Comparison of ENCODE assay signal across 21 cellular contexts in the genomic region with DNA sequence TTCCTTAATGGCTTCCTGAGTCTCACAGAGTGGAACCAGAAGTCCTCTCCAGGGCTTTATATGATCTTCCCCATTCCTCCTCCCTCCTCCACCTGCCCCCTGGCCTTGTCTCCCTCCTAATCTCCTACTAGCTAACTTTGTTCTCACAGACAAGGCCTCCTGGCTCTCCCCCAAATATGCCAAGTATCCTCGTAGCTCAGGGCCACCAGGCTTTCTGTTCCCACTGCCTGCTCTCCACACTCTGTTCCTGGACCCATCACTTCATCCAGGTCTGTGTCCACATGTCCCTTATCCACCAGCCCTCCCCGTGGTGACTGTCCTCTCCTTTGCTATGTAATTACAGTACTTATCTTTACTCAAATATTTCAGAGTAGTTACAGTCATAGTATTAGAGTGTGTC. TPM values are rescaled to one million over a fixed set of nuclear protein-coding genes. Genes with fewer than 3 reads are reported as not detected.
DNase-seq lines count a peak whose midpoint lies in the region; ATAC-seq, FAIRE-seq and TF ChIP-seq lines count a peak whose summit lies in the region.
"Had no signal": no experiment of that assay in that cellular context is flagged by ENCODE, and none has a peak within 500 bp of the region (broad histone marks: within the 10 kb centered on the region; RNA-seq: fewer than 3 reads in every experiment).

No MANE protein-coding gene starts in this region.

- no peak overlapping the region for H3K4me3 Mint-ChIP-seq in osteocyte (ENCODE audit: unreplicated experiment)
- H3K4me3 Mint-ChIP-seq in natural killer cell treated with Interleukin-12 subunit alpha and Interleukin-12 subunit beta and Interleukin-15 and Interleukin-18, amount 100 ng/mL, for 72 hours, result no peak overlapping the region
- H3K4me3 Mint-ChIP-seq: CD8-positive, alpha-beta memory T cell; HFFc6 had no signal

- DNase-seq in NCI-H82 (lab: John Stamatoyannopoulos, UW) (peak; percentile 60), NCI-H82 treated with DMSO at 0.1 percent for 48 hours (lab: John Stamatoyannopoulos, UW; ENCODE audit: unreplicated experiment) (no peak), WERI-Rb-1 (peak; percentile 70), H1 (ENCODE audit: low read depth in 1 of 2, low spot score in 2 of 2) (peak in 1 of 2 experiments; percentile 13), osteocyte (ENCODE audit: extremely low spot score, unreplicated experiment) (peak; percentile 67), iPS-NIHi7 (ENCODE audit: extremely low spot score) (no peak), COLO829 (ENCODE audit: low spot score) (no peak)
- DNase-seq in natural killer cell treated with Interleukin-12 subunit alpha and Interleukin-12 subunit beta and Interleukin-15 and Interleukin-18, amount 100 ng/mL, for 72 hours (ENCODE audit: low spot score), result no peak
- DNase-seq: AML-193; Calu3; CD8-positive, alpha-beta memory T cell; DMS79; GOT3; HCEC 1CT; HFFc6 had no signal

- no peak overlapping the region for H2BK5ac ChIP-seq in H1 (ENCODE audit: low read depth, low read length)

- TF ChIP-seq POLR2A in H1 (IDR thresholded peaks at IDR 0.05; ENCODE audit: control extremely low read depth in 1 of 2, low read depth in 2 of 2, low read length in 2 of 2), result no peak

- peaks cover 0 to 17% (median 10%) of the 10 kb centered on the region in 4 experiments; a peak in 6 of 7 replicates for H3K4me1 ChIP-seq in H1 (replicated peaks in 1 of 4; ENCODE audit: control insufficient read depth in 3 of 4, insufficient read depth in 4 of 4, low read length in 3 of 4)

- no peak overlapping the region for H2BK120ac ChIP-seq in H1 (replicated peaks; ENCODE audit: low read depth, low read length)

- CTCF ChIA-PET in H1 (lab: Charles Lee; ENCODE audit: partially characterized antibody), result interaction anchor here (1.3 to 6.8 kb wide), 6 partner anchors 12 to 60 kb away, joined by 3 to 42 read pairs (median 7); a partner anchor contains a TSS

- H3K79me2 ChIP-seq in H1 (ENCODE audit: control insufficient read depth in 1 of 2, insufficient read depth in 2 of 2, low read length in 2 of 2), result no peaks in the 10 kb centered on the region

- H3K36me3 Mint-ChIP-seq in osteocyte (ENCODE audit: unreplicated experiment), result no peaks in the 10 kb centered on the region
- H3K36me3 Mint-ChIP-seq in natural killer cell treated with Interleukin-12 subunit alpha and Interleukin-12 subunit beta and Interleukin-15 and Interleukin-18, amount 100 ng/mL, for 72 hours, result no peaks in the 10 kb centered on the region
- H3K36me3 Mint-ChIP-seq: CD8-positive, alpha-beta memory T cell had no signal

- H3K14ac ChIP-seq in H1 (ENCODE audit: insufficient read length), result no peak overlapping the region

- no peak overlapping the region for H2BK15ac ChIP-seq in H1 (ENCODE audit: low read length)

- H3K56ac ChIP-seq in H1 (replicated peaks; ENCODE audit: insufficient read length, low read depth, low read length), result no peak overlapping the region

- no peak for TF ChIP-seq RAD21 in H1 (IDR thresholded peaks at IDR 0.05 in 1 of 2, conservative IDR thresholded peaks at IDR 0.05 in 1 of 2; ENCODE audit: low read depth in 2 of 2, low read length in 2 of 2)

- H4K5ac ChIP-seq in H1 (ENCODE audit: insufficient read length, low read depth, low read length), result no peak overlapping the region

- H4K8ac ChIP-seq in H1 (ENCODE audit: extremely low read depth, insufficient read depth, low read length), result no peak overlapping the region

- H3K23ac ChIP-seq in H1 (ENCODE audit: insufficient read length), result no peak overlapping the region

- H4K20me1 ChIP-seq in H1 (replicated peaks in 1 of 2; ENCODE audit: control insufficient read depth in 1 of 2, insufficient read depth in 2 of 2, low read length in 2 of 2), result no peaks in the 10 kb centered on the region
- H4K20me1 ChIP-seq: BLaER1 had no signal

- H3K27ac Mint-ChIP-seq in osteocyte (ENCODE audit: unreplicated experiment), result no peak overlapping the region
- no peak overlapping the region for H3K27ac Mint-ChIP-seq in natural killer cell treated with Interleukin-12 subunit alpha and Interleukin-12 subunit beta and Interleukin-15 and Interleukin-18, amount 100 ng/mL, for 72 hours
- H3K27ac Mint-ChIP-seq: CD8-positive, alpha-beta memory T cell; HFFc6 had no signal

- H3K36me3 ChIP-seq in WERI-Rb-1 (no peaks in the 10 kb centered on the region), H1 (ENCODE audit: control insufficient read depth in 2 of 4, insufficient read depth in 4 of 4, low read length in 3 of 4) (no peaks in the 10 kb centered on the region)
- H3K36me3 ChIP-seq: BLaER1 had no signal

- no peaks in the 10 kb centered on the region for H3K79me1 ChIP-seq in H1 (ENCODE audit: low read depth, low read length)

- H2BK12ac ChIP-seq in H1 (ENCODE audit: low read depth, low read length), result no peak overlapping the region

- no peaks in the 10 kb centered on the region for H3K9me3 Mint-ChIP-seq in osteocyte (ENCODE audit: unreplicated experiment)
- no peaks in the 10 kb centered on the region for H3K9me3 Mint-ChIP-seq in natural killer cell treated with Interleukin-12 subunit alpha and Interleukin-12 subunit beta and Interleukin-15 and Interleukin-18, amount 100 ng/mL, for 72 hours
- H3K9me3 Mint-ChIP-seq: HFFc6 had no signal

- H3K9me3 ChIP-seq in WERI-Rb-1 (ENCODE audit: severe bottlenecking), result no peaks in the 10 kb centered on the region
- no peaks in the 10 kb centered on the region for H3K9me3 ChIP-seq in H1 (ENCODE audit: insufficient read depth in 2 of 2, low read depth in 1 of 2, low read length in 1 of 2)
- H3K9me3 ChIP-seq: BLaER1 had no signal

- no peak overlapping the region for H3K4ac ChIP-seq in H1 (replicated peaks; ENCODE audit: insufficient read length, low read depth, low read length)

- H3K23me2 ChIP-seq in H1 (ENCODE audit: low read depth, low read length), result peaks cover 10% of the 10 kb centered on the region

- H2AK5ac ChIP-seq in H1 (ENCODE audit: low read depth, low read length), result 0 out of 2 replicates have a peak overlapping the region, but pooled peaks have one; percentile 76

- no peak for TF ChIP-seq CTCF in WERI-Rb-1 (IDR thresholded peaks at IDR 0.05; ENCODE audit: low read depth, low read length)
- TF ChIP-seq CTCF in H1 (IDR thresholded peaks at IDR 0.05; ENCODE audit: control extremely low read depth in 1 of 3, insufficient read depth in 1 of 3, low read depth in 1 of 3, low read length in 3 of 3), result no peak
- no peak for TF ChIP-seq CTCF in osteocyte (IDR thresholded peaks at IDR 0.05)

- POLR2A ChIA-PET in H1 (lab: Charles Lee; ENCODE audit: partially characterized antibody), result no interaction called here

- H3K18ac ChIP-seq in H1 (ENCODE audit: extremely low read depth, low read length), result no peak overlapping the region

- no peak overlapping the region for H4K91ac ChIP-seq in H1 (replicated peaks; ENCODE audit: insufficient read length, low read length)

- H3K4me1 Mint-ChIP-seq in osteocyte (ENCODE audit: unreplicated experiment), result no peaks in the 10 kb centered on the region
- no peaks in the 10 kb centered on the region for H3K4me1 Mint-ChIP-seq in natural killer cell treated with Interleukin-12 subunit alpha and Interleukin-12 subunit beta and Interleukin-15 and Interleukin-18, amount 100 ng/mL, for 72 hours (ENCODE audit: low read depth in 2 of 2)
- H3K4me1 Mint-ChIP-seq: CD8-positive, alpha-beta memory T cell had no signal

- FAIRE-seq in H1 (lab: Jason Lieb, UNC), result no peak
- FAIRE-seq: GM12878, GM18507, HepG2 had no signal

- H3K27me3 Mint-ChIP-seq in osteocyte (ENCODE audit: unreplicated experiment), result peaks cover 12% of the 10 kb centered on the region
- peaks cover 9 to 18% of the 10 kb centered on the region in 2 donors for H3K27me3 Mint-ChIP-seq in natural killer cell treated with Interleukin-12 subunit alpha and Interleukin-12 subunit beta and Interleukin-15 and Interleukin-18, amount 100 ng/mL, for 72 hours

- H2BK20ac ChIP-seq in H1 (ENCODE audit: low read length), result no peak overlapping the region

- H3K4me3 ChIP-seq in WERI-Rb-1 (ENCODE audit: low read depth, low read length), result no peak overlapping the region
- no peak overlapping the region for H3K4me3 ChIP-seq in H1 (ENCODE audit: extremely low read depth in 1 of 4, insufficient read depth in 2 of 4, low read depth in 3 of 4, low read length in 4 of 4)
- H3K4me3 ChIP-seq: BLaER1, GM12878 had no signal

- H3K27ac ChIP-seq in WERI-Rb-1 (peak overlapping the region; percentile 92), H1 (ENCODE audit: low read depth, low read length) (no peak overlapping the region)
- H3K27ac ChIP-seq: 22Rv1, BLaER1 had no signal

- TF ChIP-seq EP300 in H1 (IDR thresholded peaks at IDR 0.05; ENCODE audit: borderline replicate concordance in 1 of 2, low read depth in 2 of 2, low read length in 2 of 2), result no peak

- WGBS in H1 (ENCODE audit: extremely low coverage in 1 of 2, insufficient coverage in 1 of 2, insufficient read length in 1 of 2, insufficient replicate concordance in 2 of 2, low coverage in 1 of 2, low lambda C conversion rate in 2 of 2, missing lambda C conversion rate in 1 of 2), 2 experiments, result 85% methylated on average over 2 of the region's 2 CpGs; no CpG with 5 or more reads in 1 of the 2 experiments

- H3K4me2 ChIP-seq in H1 (ENCODE audit: insufficient read depth in 1 of 2, low read depth in 2 of 2, low read length in 2 of 2), result no peak overlapping the region
- H3K4me2 ChIP-seq: BLaER1 had no signal

- H2AFZ ChIP-seq in H1 (ENCODE audit: low read length), result no peak overlapping the region

- no peaks in the 10 kb centered on the region for H3K27me3 ChIP-seq in WERI-Rb-1 (ENCODE audit: insufficient read depth, low read depth, severe bottlenecking)
- H3K27me3 ChIP-seq in H1 (replicated peaks in 1 of 4; ENCODE audit: control insufficient read depth in 3 of 4, extremely low read depth in 1 of 4, insufficient read depth in 3 of 4, low read length in 3 of 4), result peaks cover 0 to 8% (median 0%) of the 10 kb centered on the region in 4 experiments; a peak in 4 of 7 replicates

- ATAC-seq in natural killer cell treated with Interleukin-12 subunit alpha and Interleukin-12 subunit beta and Interleukin-15 and Interleukin-18, amount 100 ng/mL, for 72 hours, result no peak
- ATAC-seq: GM12878, HepG2 had no signal

- no peak overlapping the region for H3K9ac ChIP-seq in H1 (replicated peaks in 1 of 4; ENCODE audit: extremely low read depth in 1 of 4, low read depth in 3 of 4, low read length in 3 of 4)
- H3K9ac ChIP-seq: BLaER1 had no signal

TF ChIP-seq in H1, 55 proteins besides CTCF, POLR2A, EP300 and RAD21 (continues in another document):
- no peak for TF ChIP-seq ASH2L (IDR thresholded peaks at IDR 0.05; ENCODE audit: low read length)

RNA-seq across cellular contexts. Expression of a gene that starts 23.2 kb away (rescaled TPM):
- total RNA-seq in H1 (2021; fragmentation: NEBNext Ultra II Directional; extraction: Animal tissue kit (Norgen Biotek cat#: 25700)), result not detected in 2 replicates
- polyA plus RNA-seq in H1 (2011; rRNA removed), result 0.17 and 0.30 TPM in 2 replicates
- 0.32 TPM for polyA plus RNA-seq in H1 (2011; cell fraction: cytosol; rRNA removed)
- polyA plus RNA-seq in H1 (2011; cell fraction: nucleus; rRNA removed), result 0.37 TPM
- 0.19 to 0.85 TPM (median 0.46 TPM) in 4 replicates for polyA plus RNA-seq in H1 (2012, experiment 1 of 2)
- polyA plus RNA-seq in H1 (2012, experiment 2 of 2), result 0.45 TPM
- 0.20 TPM for polyA plus RNA-seq in H1 (2013, experiment 1 of 2)
- polyA plus RNA-seq in H1 (2013, experiment 2 of 2), result 0.11 TPM
- polyA minus RNA-seq in H1 (2011; rRNA and poly(A)+ RNA removed), result 0.44 TPM in 1 of 2 replicates, not detected in the other
- not detected for polyA minus RNA-seq in H1 (2011; cell fraction: cytosol; rRNA and poly(A)+ RNA removed)
- polyA minus RNA-seq in H1 (2011; cell fraction: nucleus; rRNA and poly(A)+ RNA removed), result not detected
- not detected in 2 replicates for total RNA-seq in osteocyte
- not detected for total RNA-seq in natural killer cell treated with Interleukin-12 subunit alpha and Interleukin-12 subunit beta and Interleukin-15 and Interleukin-18, amount 100 ng/mL, for 72 hours
- total RNA-seq: Calu3; CD8-positive, alpha-beta memory T cell; G401; GM12878; HepG2; HFFc6 had no signal
- polyA plus RNA-seq: GM12878, HepG2 had no signal

Comparison
In these comparisons a context has a peak if more than half of its experiments do, and no peak if none do; other contexts are left out.
1. DNase-seq: peak in NCI-H82 (single experiment), WERI-Rb-1 (single experiment) and osteocyte (single experiment); none in NCI-H82 treated with DMSO at 0.1 percent for 48 hours (single experiment), iPS-NIHi7 (single experiment), natural killer cell treated with Interleukin-12 subunit alpha and Interleukin-12 subunit beta and Interleukin-15 and Interleukin-18, amount 100 ng/mL, for 72 hours (single experiment) and COLO829 (single experiment).